In genomic region chr22:19849800-19850481, GRCh38 we compare ENCODE assay signal across 14 cellular contexts. TPM values are rescaled to one million over a fixed set of nuclear protein-coding genes. Genes with fewer than 3 reads are reported as not detected.
DNase-seq lines count a peak whose midpoint lies in the region; ATAC-seq, FAIRE-seq and TF ChIP-seq lines count a peak whose summit lies in the region.
"Had no signal": no experiment of that assay in that cellular context is flagged by ENCODE, and none has a peak within 500 bp of the region (broad histone marks: within the 10 kb centered on the region; RNA-seq: fewer than 3 reads in every experiment).

No MANE protein-coding gene starts in this region.

- H3K27ac ChIP-seq in Panc1 (ENCODE audit: low read length) (peak overlapping the region; percentile 23; the same call in 1 of the 2 replicates), keratinocyte (ENCODE audit: control insufficient read depth, insufficient read depth, low read length) (no peak overlapping the region)
- H3K27ac ChIP-seq: heart left ventricle had no signal

- POLR2A ChIA-PET in Panc1 (lab: Charles Lee), result interaction anchor here (1.1 kb wide), 1 partner anchor 15 kb away, joined by 3 read pairs; no protein-coding TSS in a partner anchor

- no peak overlapping the region for H2AFZ ChIP-seq in keratinocyte (ENCODE audit: control insufficient read depth, low read length)

- H3K36me3 ChIP-seq in Panc1 (ENCODE audit: control insufficient read depth, insufficient read depth, low read length), result peaks cover 11% of the 10 kb centered on the region; the same call in 1 of the 2 replicates
- peaks cover 14 to 28% of the 10 kb centered on the region in 2 experiments for H3K36me3 ChIP-seq in keratinocyte (ENCODE audit: control insufficient read depth in 2 of 2, extremely low read depth in 1 of 2, insufficient read depth in 2 of 2, low read length in 2 of 2)
- peaks cover 60% of the 10 kb centered on the region for H3K36me3 ChIP-seq in skeletal muscle satellite cell (ENCODE audit: insufficient read depth, low read length)

- DNase-seq in GM13977 (ENCODE audit: low spot score), result peak; percentile 3
- no peak for DNase-seq in Panc1 (ENCODE audit: low read depth, low spot score)
- no peak for DNase-seq in keratinocyte (ENCODE audit: low read depth, low spot score)
- DNase-seq in NCI-H1436 treated with DMSO at 0.1 percent for 48 hours (lab: John Stamatoyannopoulos, UW), result no peak
- no peak for DNase-seq in NCI-H526 treated with DMSO at 0.1 percent for 48 hours (lab: John Stamatoyannopoulos, UW)
- DNase-seq: activated T-cell treated with anti-CD3 and anti-CD28 coated beads, Interleukin-2, amount 50 U/mL, for 72 hours; CD4-positive, alpha-beta memory T cell; heart left ventricle; KG1; NCI-H2029; SK-N-SH had no signal

- intact Hi-C loops in Panc1 (cut with micrococcal nuclease; ENCODE audit: unreplicated experiment), result no loop called here

- in situ Hi-C loops in GM13977 (cut with MboI; ENCODE audit: low pct_unique_long_range_greater_than_20kb, low sequenced_read_pairs, unreplicated experiment), result loop anchor here (25.0 kb wide), 1 partner anchor 112 kb away; no protein-coding TSS in a partner anchor
- in situ Hi-C loops in Panc1 (cut with HindIII; ENCODE audit: low pct_unique_long_range_greater_than_20kb, low sequenced_read_pairs), result no loop called here

- TF ChIP-seq CTCF in GM13977 (IDR thresholded peaks at IDR 0.05; ENCODE audit: extremely low read depth, insufficient read depth, missing control alignments) (no peak), Panc1 (IDR thresholded peaks at IDR 0.05) (no peak), keratinocyte (optimal IDR thresholded peaks at IDR 0.05 in 1 of 3, IDR thresholded peaks at IDR 0.05 in 1 of 3, conservative IDR thresholded peaks at IDR 0.05 in 1 of 3; ENCODE audit: extremely low read depth in 1 of 3, insufficient read depth in 2 of 3, low read length in 3 of 3) (peak in 1 of 3 experiments; percentile 36)

- H3K79me2 ChIP-seq in keratinocyte (ENCODE audit: control insufficient read depth, insufficient read depth, low read length), result peaks cover 46% of the 10 kb centered on the region

- H3K4me3 ChIP-seq in Panc1 (ENCODE audit: low read depth in 2 of 2, low read length in 2 of 2) (no peak overlapping the region), keratinocyte (ENCODE audit: control insufficient read depth in 2 of 3, extremely low read depth in 1 of 3, insufficient read depth in 2 of 3, low read depth in 1 of 3, low read length in 3 of 3) (no peak overlapping the region), skeletal muscle satellite cell (ENCODE audit: low read length) (no peak overlapping the region)
- H3K4me3 ChIP-seq: heart left ventricle had no signal

- H4K20me1 ChIP-seq in keratinocyte (ENCODE audit: control insufficient read depth, extremely low read depth, insufficient read depth, low read length), result peaks cover 9% of the 10 kb centered on the region

- no TSS peak for BruUV-seq in Panc1 (replicated peaks; lab: Mats Ljungman, UMichigan)

- no peaks in the 10 kb centered on the region for H3K9me1 ChIP-seq in keratinocyte (ENCODE audit: control insufficient read depth, extremely low read depth, insufficient read depth, low read length)

- H3K9ac ChIP-seq in keratinocyte (ENCODE audit: control insufficient read depth, extremely low read depth, insufficient read depth, low read length) (no peak overlapping the region), skeletal muscle satellite cell (ENCODE audit: low read depth, low read length) (no peak overlapping the region)
- H3K9ac ChIP-seq: SK-N-SH had no signal

- dilution Hi-C loops in keratinocyte (cut with MboI; ENCODE audit: extremely low pct_ligation_motif_present, low sequenced_read_pairs), result no loop called here

- peak overlapping the region; percentile 33 for H3K4me2 ChIP-seq in keratinocyte (ENCODE audit: control insufficient read depth, extremely low read depth, insufficient read depth, low read depth, low read length)
- H3K4me2 ChIP-seq in skeletal muscle satellite cell (ENCODE audit: low read length), result peak overlapping the region; percentile 99
- H3K4me2 ChIP-seq: SK-N-SH had no signal

- H3K4me1 ChIP-seq in Panc1 (ENCODE audit: control insufficient read depth, insufficient read depth, low read length) (peaks cover 50% of the 10 kb centered on the region), keratinocyte (ENCODE audit: control insufficient read depth, extremely low read depth, insufficient read depth, low read length) (peaks cover 53% of the 10 kb centered on the region), skeletal muscle satellite cell (ENCODE audit: control insufficient read depth, insufficient read depth, low read length) (peaks cover 56% of the 10 kb centered on the region)

- CTCF ChIA-PET in Panc1 (lab: Charles Lee), result no interaction called here

- H3K27me3 ChIP-seq in Panc1 (ENCODE audit: control insufficient read depth, insufficient read depth, low read length) (no peaks in the 10 kb centered on the region), keratinocyte (ENCODE audit: control insufficient read depth, extremely low read depth, insufficient read depth, low read length) (no peaks in the 10 kb centered on the region), skeletal muscle satellite cell (ENCODE audit: control insufficient read depth, insufficient read depth, low read length) (no peaks in the 10 kb centered on the region)
- H3K27me3 ChIP-seq: heart left ventricle had no signal

- peak; percentile 87 for FAIRE-seq in keratinocyte (lab: Jason Lieb, UNC)
- FAIRE-seq: endometrium had no signal

- H3K9me3 ChIP-seq in Panc1 (ENCODE audit: control insufficient read depth, insufficient read depth, low read depth, low read length) (no peaks in the 10 kb centered on the region), keratinocyte (ENCODE audit: control insufficient read depth, low read depth, low read length) (no peaks in the 10 kb centered on the region), skeletal muscle satellite cell (replicated peaks; ENCODE audit: low read length) (no peaks in the 10 kb centered on the region)
- H3K9me3 ChIP-seq: SK-N-SH had no signal

- ATAC-seq in Panc1 (no peak), GM21390 (IDR thresholded peaks at IDR 0.05; ENCODE audit: unreplicated experiment) (no peak)
- ATAC-seq: activated T-cell treated with anti-CD3 and anti-CD28 coated beads, Interleukin-2, amount 50 U/mL, for 72 hours; heart left ventricle had no signal

RNA-seq across cellular contexts. Expression of gene GNB1L, which starts 4.7 kb away (rescaled TPM):
- total RNA-seq in Panc1 (2021; ENCODE audit: unreplicated experiment), result 12.2 TPM
- polyA plus RNA-seq in Panc1 (2012; ENCODE audit: insufficient read length), result 10.2 TPM
- 2.0 to 4.1 TPM (median 2.4 TPM) in 3 replicates for polyA plus RNA-seq in keratinocyte
- polyA plus RNA-seq in keratinocyte (2011; ENCODE audit: low read depth), result 5.8 TPM
- polyA plus RNA-seq in keratinocyte (2011; cell fraction: cytosol; rRNA removed), result 1.2 and 2.9 TPM in 2 replicates
- polyA plus RNA-seq in keratinocyte (2011; cell fraction: nucleus; rRNA removed), result 1.8 and 2.1 TPM in 2 replicates
- polyA plus RNA-seq in keratinocyte (2012; ENCODE audit: low replicate concordance), result 7.2 and 8.4 TPM in 2 replicates
- 0.49 to 2.0 TPM (median 1.2 TPM) in 3 replicates for polyA minus RNA-seq in keratinocyte
- polyA minus RNA-seq in keratinocyte (2011; cell fraction: cytosol; rRNA and poly(A)+ RNA removed), result 11.3 TPM
- polyA minus RNA-seq in keratinocyte (2011; cell fraction: nucleus; rRNA and poly(A)+ RNA removed), result 2.2 and 3.4 TPM in 2 replicates
- total RNA-seq in skeletal muscle satellite cell (2012; rRNA removed), result 3.7 and 7.9 TPM in 2 replicates

RNA-seq across cellular contexts. Expression of gene RTL10, which starts 4.7 kb away (rescaled TPM):
- 26.7 TPM for total RNA-seq in Panc1 (2021; ENCODE audit: unreplicated experiment)
- 22.5 TPM for polyA plus RNA-seq in Panc1 (2012; ENCODE audit: insufficient read length)
- polyA plus RNA-seq in keratinocyte, result 12.9 to 23.4 TPM (median 18.2 TPM) in 3 replicates
- polyA plus RNA-seq in keratinocyte (2011; ENCODE audit: low read depth), result 6.1 TPM
- polyA plus RNA-seq in keratinocyte (2011; cell fraction: cytosol; rRNA removed), result 9.3 and 14.5 TPM in 2 replicates
- 32.8 and 44.8 TPM in 2 replicates for polyA plus RNA-seq in keratinocyte (2011; cell fraction: nucleus; rRNA removed)
- 16.5 and 19.8 TPM in 2 replicates for polyA plus RNA-seq in keratinocyte (2012; ENCODE audit: low replicate concordance)
- 26.9 to 120 TPM (median 32.7 TPM) in 3 replicates for polyA minus RNA-seq in keratinocyte
- polyA minus RNA-seq in keratinocyte (2011; cell fraction: cytosol; rRNA and poly(A)+ RNA removed), result 13.6 TPM
- 19.3 and 28.2 TPM in 2 replicates for polyA minus RNA-seq in keratinocyte (2011; cell fraction: nucleus; rRNA and poly(A)+ RNA removed)
- total RNA-seq in skeletal muscle satellite cell (2012; rRNA removed), result 9.4 and 12.0 TPM in 2 replicates
